Comparison of ENCODE assay signal across 8 cellular contexts in genomic region chr1:86502721-86503430, GRCh38. TPM values are rescaled to one million over a fixed set of nuclear protein-coding genes. Genes with fewer than 3 reads are reported as not detected.
DNase-seq lines count a peak whose midpoint lies in the region; ATAC-seq and FAIRE-seq lines count a peak whose summit lies in the region.

No MANE protein-coding gene starts in this region.

- no peaks in the 10 kb centered on the region for H3K36me3 Mint-ChIP-seq in activated CD4-positive, alpha-beta memory T cell treated with anti-CD3 and anti-CD28 coated beads for 36 hours

- ATAC-seq in HG03378 (IDR thresholded peaks at IDR 0.05; ENCODE audit: unreplicated experiment) (peak; percentile 30), right cardiac atrium (peak; percentile 29 to 69), GM18517 (IDR thresholded peaks at IDR 0.05; ENCODE audit: unreplicated experiment) (no peak), GM21423 (IDR thresholded peaks at IDR 0.05; ENCODE audit: unreplicated experiment) (no peak)

- CTCF ChIA-PET in activated CD4-positive, alpha-beta memory T cell treated with anti-CD3 and anti-CD28 coated beads for 36 hours (lab: Charles Lee): interaction anchor here (0.5 to 6.9 kb wide), 21 partner anchors 9 to 1547 kb away, joined by 3 to 57 read pairs (median 4); partner anchors contain the start of genes CLCA2 and ODF2L

- peak overlapping the region; percentile 72 for H3K4me3 ChIP-seq in right cardiac atrium (ENCODE audit: low read length)
- H3K4me3 ChIP-seq in small intestine (ENCODE audit: low read depth in 1 of 2, low read length in 2 of 2): peak overlapping the region in 1 of 2 donors; percentile 41

- DNase-seq in DMS79 treated with DMSO at 0.1 percent for 48 hours (lab: John Stamatoyannopoulos, UW): peak; percentile 72
- peak; percentile 19 for DNase-seq in activated CD4-positive, alpha-beta memory T cell treated with anti-CD3 and anti-CD28 coated beads for 36 hours
- peak in 2 of 3 donors; percentile 16 to 52 for DNase-seq in right cardiac atrium
- peak; percentile 72 for DNase-seq in small intestine
- DNase-seq in NCI-H345 (lab: John Stamatoyannopoulos, UW): no peak

- peaks cover 13% of the 10 kb centered on the region for H3K4me1 Mint-ChIP-seq in activated CD4-positive, alpha-beta memory T cell treated with anti-CD3 and anti-CD28 coated beads for 36 hours (ENCODE audit: low read depth)

- no peak overlapping the region for H3K27ac Mint-ChIP-seq in activated CD4-positive, alpha-beta memory T cell treated with anti-CD3 and anti-CD28 coated beads for 36 hours

- H3K4me1 ChIP-seq in right cardiac atrium (ENCODE audit: control insufficient read depth, insufficient read depth, low read length) (no peaks in the 10 kb centered on the region), small intestine (ENCODE audit: control insufficient read depth in 2 of 2, insufficient read depth in 1 of 2, low read depth in 1 of 2, low read length in 1 of 2) (no peaks in the 10 kb centered on the region)

- no peaks in the 10 kb centered on the region for H3K36me3 ChIP-seq in small intestine (ENCODE audit: control insufficient read depth in 2 of 2, insufficient read depth in 2 of 2, low read length in 2 of 2)

- intact Hi-C loops in activated CD4-positive, alpha-beta memory T cell treated with anti-CD3 and anti-CD28 coated beads for 36 hours (cut with micrococcal nuclease): loop anchor here (1.0 to 5.0 kb wide), 6 partner anchors 29 to 239 kb away; partner anchors contain the start of genes ODF2L and SH3GLB1
- intact Hi-C loops in right cardiac atrium (cut with DNase I): loop anchor here in 3 of 4 donors (5.0 to 10.0 kb wide), 3 partner anchors 88 to 121 kb away; no protein-coding TSS in a partner anchor

- H3K27me3 Mint-ChIP-seq in activated CD4-positive, alpha-beta memory T cell treated with anti-CD3 and anti-CD28 coated beads for 36 hours: peaks cover 16% of the 10 kb centered on the region

- H3K9me3 ChIP-seq in right cardiac atrium (ENCODE audit: control insufficient read depth, low read length) (no peaks in the 10 kb centered on the region), small intestine (ENCODE audit: control insufficient read depth, low read depth) (no peaks in the 10 kb centered on the region)

- H3K27ac ChIP-seq in right cardiac atrium (ENCODE audit: low read length) (peak overlapping the region; percentile 32), small intestine (ENCODE audit: low read depth in 1 of 2, low read length in 1 of 2) (no peak overlapping the region)

- peak overlapping the region; percentile 64 for H3K4me3 Mint-ChIP-seq in activated CD4-positive, alpha-beta memory T cell treated with anti-CD3 and anti-CD28 coated beads for 36 hours

- no peaks in the 10 kb centered on the region for H3K9me3 Mint-ChIP-seq in activated CD4-positive, alpha-beta memory T cell treated with anti-CD3 and anti-CD28 coated beads for 36 hours

- no peaks in the 10 kb centered on the region for H3K27me3 ChIP-seq in right cardiac atrium (ENCODE audit: control insufficient read depth, insufficient read depth)
- no peaks in the 10 kb centered on the region for H3K27me3 ChIP-seq in small intestine (ENCODE audit: control insufficient read depth in 2 of 2, insufficient read depth in 2 of 2, low read length in 2 of 2)

- no peak for FAIRE-seq in small intestine (lab: Jason Lieb, UNC)

- WGBS in right cardiac atrium: 17% methylated on average over 19 of the region's 19 CpGs
- 29 to 44% (median 41%) methylated on average over 19 of the region's 19 CpGs for WGBS in small intestine, 3 donors

- POLR2A ChIA-PET in activated CD4-positive, alpha-beta memory T cell treated with anti-CD3 and anti-CD28 coated beads for 36 hours (lab: Charles Lee): no interaction called here

RNA-seq across cellular contexts. Expression of gene CLCA1, which starts 34.1 kb away (rescaled TPM):
- total RNA-seq in activated CD4-positive, alpha-beta memory T cell treated with anti-CD3 and anti-CD28 coated beads for 36 hours: not detected
- total RNA-seq in right cardiac atrium: not detected
- polyA plus RNA-seq in right cardiac atrium (not detected), small intestine (100 to 1,000 TPM in 2 of 3 donors, 10 to 100 TPM in 1; 90.2 to 302 (median 176) TPM)

RNA-seq across cellular contexts. Expression of gene CLCA4, which starts 44.0 kb away (rescaled TPM):
- not detected for total RNA-seq in activated CD4-positive, alpha-beta memory T cell treated with anti-CD3 and anti-CD28 coated beads for 36 hours
- under 1 TPM in 1 of 4 donors, not detected in 3; 0.11 TPM for total RNA-seq in right cardiac atrium
- 0.07 TPM for polyA plus RNA-seq in right cardiac atrium
- polyA plus RNA-seq in small intestine: 1 to 10 TPM in 1 of 3 donors, under 1 TPM in 1, not detected in 1; 0.27 to 1.2 TPM

Comparison
In these comparisons a context has a peak if more than half of its experiments do, and no peak if none do; other contexts are left out.
1. ATAC-seq: peak in HG03378 (single experiment) and right cardiac atrium (2 of 2); none in GM18517 (single experiment) and GM21423 (single experiment).